8 cellular contexts compared by ENCODE assay signal in genomic region chr19:10870955-10871603, GRCh38. TPM values are rescaled to one million over a fixed set of nuclear protein-coding genes. Genes with fewer than 3 reads are reported as not detected.
A peak's percentile ranks its signal among the peaks of the same experiment; 100 is the strongest.
DNase-seq lines count a peak whose midpoint lies in the region; ATAC-seq and TF ChIP-seq lines count a peak whose summit lies in the region.

Gene CARM1 (plus strand): TSS chr19:10871553. CDS start chr19:10871703, 150 bp downstream.

- peak within 1 kb of the TSS; percentile 71 for H3K4me3 ChIP-seq in HFF-Myc (replicated peaks; ENCODE audit: low read depth, low read length)
- peak within 1 kb of the TSS; percentile 93 for H3K4me3 ChIP-seq in SJSA1
- peak within 1 kb of the TSS; percentile 98 to 99 for H3K4me3 ChIP-seq in neuronal stem cell (ENCODE audit: low read length in 2 of 2)
- peak within 1 kb of the TSS; percentile 69 to 78 (median 77) for H3K4me3 ChIP-seq in subcutaneous abdominal adipose tissue (ENCODE audit: low read depth in 1 of 5, low read length in 5 of 5)

- H3K4me1 ChIP-seq in SJSA1 (replicated peaks) (peaks cover 16% of the 10 kb centered on the region), foreskin keratinocyte (peaks cover 9% of the 10 kb centered on the region), neuronal stem cell (ENCODE audit: control insufficient read depth in 2 of 2, insufficient read depth in 1 of 2, low read depth in 1 of 2, low read length in 2 of 2) (peaks cover 4 to 8% of the 10 kb centered on the region in 2 donors), subcutaneous abdominal adipose tissue (ENCODE audit: control insufficient read depth in 5 of 5, insufficient read depth in 5 of 5, low read length in 5 of 5) (peaks cover 2 to 26% (median 18%) of the 10 kb centered on the region in 5 donors)

- H4K91ac ChIP-seq in neuronal stem cell (ENCODE audit: low read depth, low read length, poor library complexity): peak within 1 kb of the TSS; percentile 85

- no peaks in the 10 kb centered on the region for H3K27me3 ChIP-seq in SJSA1 (replicated peaks)
- H3K27me3 ChIP-seq in foreskin keratinocyte: no peaks in the 10 kb centered on the region
- H3K27me3 ChIP-seq in neuronal stem cell (ENCODE audit: control insufficient read depth in 3 of 3, insufficient read depth in 3 of 3, low read depth in 1 of 3, low read length in 3 of 3): no peaks in the 10 kb centered on the region
- no peaks in the 10 kb centered on the region for H3K27me3 ChIP-seq in subcutaneous abdominal adipose tissue (ENCODE audit: control insufficient read depth in 5 of 5, insufficient read depth in 4 of 5, low read length in 5 of 5)

- no peak within 1 kb of the TSS for H2BK120ac ChIP-seq in neuronal stem cell (ENCODE audit: low read depth, low read length)

- peak within 1 kb of the TSS; percentile 98 for H3K18ac ChIP-seq in neuronal stem cell (ENCODE audit: low read length)

- peak within 1 kb of the TSS; percentile 94 for H2AK5ac ChIP-seq in neuronal stem cell (ENCODE audit: low read depth, low read length)

- H3K36me3 ChIP-seq in SJSA1: peaks cover 6% of the 10 kb centered on the region; the same call in 1 of the 2 replicates
- H3K36me3 ChIP-seq in neuronal stem cell (replicated peaks in 1 of 2; ENCODE audit: control insufficient read depth in 2 of 2, insufficient read depth in 2 of 2, low read length in 2 of 2): peaks cover 0 to 15% of the 10 kb centered on the region in 2 donors
- no peaks in the 10 kb centered on the region for H3K36me3 ChIP-seq in subcutaneous abdominal adipose tissue (ENCODE audit: control insufficient read depth in 5 of 5, insufficient read depth in 5 of 5, low read length in 5 of 5)

- peak within 1 kb of the TSS; percentile 56 for H3K14ac ChIP-seq in neuronal stem cell (ENCODE audit: low read length)

- ATAC-seq in foreskin keratinocyte: peak; percentile 88

- H3K27ac ChIP-seq in SJSA1 (peak within 1 kb of the TSS; percentile 47), foreskin keratinocyte (peak within 1 kb of the TSS; percentile 80), neuronal stem cell (replicated peaks; ENCODE audit: low read length) (peak within 1 kb of the TSS; percentile 99), subcutaneous abdominal adipose tissue (ENCODE audit: low read depth, low read length) (peak within 1 kb of the TSS; percentile 60)

- H2BK12ac ChIP-seq in neuronal stem cell (ENCODE audit: low read length): peak within 1 kb of the TSS; percentile 30

- H2AFZ ChIP-seq in neuronal stem cell (ENCODE audit: low read length): peak within 1 kb of the TSS; percentile 94

- peak; percentile 40 for TF ChIP-seq CTCF in HFF-Myc (IDR thresholded peaks at IDR 0.05; ENCODE audit: low read depth, low read length, missing control alignments)
- TF ChIP-seq CTCF in foreskin keratinocyte (conservative IDR thresholded peaks at IDR 0.05): peak; percentile 98

- DNase-seq in GM04504 (ENCODE audit: low read depth) (peak; percentile 95), HFF-Myc (ENCODE audit: extremely low read depth, low read depth) (peak; percentile 81), MV-4-11 (lab: John Stamatoyannopoulos, UW) (peak; percentile 97), SJSA1 (ENCODE audit: low read depth in 1 of 2, low spot score in 2 of 2) (peak; percentile 99 to 100), foreskin keratinocyte (peak; percentile 86 to 93), neuronal stem cell (ENCODE audit: low spot score) (peak; percentile 99)
- peak; percentile 99 to 100 (median 100) for DNase-seq in activated naive CD4-positive, alpha-beta T cell (lab: John Stamatoyannopoulos, UW)

- no CpG with 5 or more reads among the region's 99 CpGs for WGBS in neuronal stem cell (ENCODE audit: extremely low coverage in 2 of 2, insufficient read length in 2 of 2, insufficient replicate concordance in 1 of 2), 2 donors

- peak within 1 kb of the TSS; percentile 81 for H2BK15ac ChIP-seq in neuronal stem cell (ENCODE audit: low read length)

- peak within 1 kb of the TSS; percentile 85 for H3K23ac ChIP-seq in neuronal stem cell (ENCODE audit: low read depth, low read length, poor library complexity)

- no peak within 1 kb of the TSS for H3K4ac ChIP-seq in neuronal stem cell (ENCODE audit: low read length)

- no peak within 1 kb of the TSS for H4K8ac ChIP-seq in neuronal stem cell (ENCODE audit: low read depth, low read length)

- peak within 1 kb of the TSS; percentile 93 for H2BK5ac ChIP-seq in neuronal stem cell (ENCODE audit: low read length)

- H3K9me3 ChIP-seq in SJSA1 (replicated peaks) (no peaks in the 10 kb centered on the region), neuronal stem cell (replicated peaks in 1 of 2; ENCODE audit: control insufficient read depth in 2 of 2, insufficient read depth in 1 of 2, low read depth in 1 of 2, low read length in 2 of 2) (no peaks in the 10 kb centered on the region), subcutaneous abdominal adipose tissue (ENCODE audit: control insufficient read depth in 5 of 5, low read length in 5 of 5) (no peaks in the 10 kb centered on the region)

- H3K9ac ChIP-seq in neuronal stem cell (ENCODE audit: low read depth, low read length, poor library complexity) (peak within 1 kb of the TSS; percentile 99), subcutaneous abdominal adipose tissue (ENCODE audit: low read length in 5 of 5) (peak within 1 kb of the TSS; percentile 56 to 82 (median 72))

- peak within 1 kb of the TSS; percentile 87 for H3K4me2 ChIP-seq in neuronal stem cell (ENCODE audit: insufficient read depth, low read length, poor library complexity, severe bottlenecking)

- H3K79me1 ChIP-seq in neuronal stem cell (ENCODE audit: low read depth, low read length): peaks cover 5% of the 10 kb centered on the region

RNA-seq across cellular contexts. Expression of gene CARM1, which starts in this region (rescaled TPM):
- 7.5 and 24.2 TPM in 2 replicates for total RNA-seq in SJSA1 (2014; rRNA removed; shearing (Covaris generic))
- 50.6 and 51.3 TPM in 2 replicates for total RNA-seq in foreskin keratinocyte
- 48.8 and 51.8 TPM in 2 replicates for polyA plus RNA-seq in foreskin keratinocyte
- 119 TPM for polyA plus RNA-seq in neuronal stem cell (2013, experiment 1 of 2)
- polyA plus RNA-seq in neuronal stem cell (2013, experiment 2 of 2): 114 TPM

Comparison
In these comparisons a context has a peak if more than half of its experiments do, and no peak if none do; other contexts are left out.
1. Peak in every context shown above with its lines: DNase-seq, ATAC-seq, H3K4me3 ChIP-seq and H3K27ac ChIP-seq.
2. H3K27ac ChIP-seq: peak in every context shown above with its lines; median percentile 99 in neuronal stem cell; 80 in foreskin keratinocyte; 60 in subcutaneous abdominal adipose tissue; 47 in SJSA1.